ENCODE assay signal across 12 cellular contexts in the genomic region with DNA sequence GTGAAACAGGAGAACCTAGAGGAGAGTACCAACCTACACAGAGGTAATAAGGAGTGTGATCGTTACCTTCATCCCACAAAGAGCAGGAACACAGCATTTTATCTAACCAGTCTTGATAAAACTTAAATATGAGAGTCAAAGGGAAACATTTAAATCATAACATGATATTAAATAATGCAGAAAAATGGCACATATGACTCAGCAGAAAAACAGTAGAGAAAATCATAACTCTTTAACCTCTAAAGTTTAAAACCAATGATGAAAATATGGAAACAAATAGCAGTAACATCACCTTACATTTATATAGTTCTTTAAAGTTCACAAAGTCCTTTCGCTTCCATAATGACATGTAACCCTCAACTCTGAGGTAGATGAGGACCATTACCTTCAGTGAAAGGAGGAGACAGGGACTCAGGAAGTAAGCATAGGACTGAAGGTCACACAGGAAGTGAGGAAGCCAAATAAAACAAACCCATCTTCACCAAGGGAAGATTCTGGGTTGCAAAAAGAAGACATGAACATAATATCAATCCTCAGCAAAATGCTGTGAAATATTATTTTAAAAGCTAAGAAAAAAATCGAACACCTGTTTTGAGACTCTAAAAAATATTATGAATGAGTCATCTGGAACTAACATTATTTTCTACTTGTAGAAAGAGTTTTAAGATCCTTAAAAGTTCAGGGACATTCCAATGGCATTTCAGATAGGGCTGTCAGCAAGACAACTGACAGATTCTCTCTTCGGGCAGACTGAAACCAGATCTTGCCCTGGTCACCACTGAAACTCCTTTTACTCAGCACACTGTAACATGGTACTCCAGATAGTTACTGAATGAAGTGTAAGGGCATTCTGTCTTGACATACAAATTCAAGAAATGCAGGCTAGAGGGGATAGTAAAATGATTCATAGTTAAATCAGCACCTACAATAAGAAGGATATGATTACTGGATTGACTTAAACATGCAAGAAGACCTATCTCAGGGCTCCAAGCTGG.
DNase-seq lines count a peak whose midpoint lies in the region; ATAC-seq lines count a peak whose summit lies in the region.
"Had no signal": no experiment of that assay in that cellular context is flagged by ENCODE, and none has a peak within 500 bp of the region (broad histone marks: within the 10 kb centered on the region; RNA-seq: fewer than 3 reads in every experiment).

No MANE protein-coding gene starts in this region.

- H2BK15ac ChIP-seq in mesendoderm (replicated peaks; ENCODE audit: low read depth): no peak overlapping the region

- no peak overlapping the region for H2BK120ac ChIP-seq in mesendoderm (ENCODE audit: low read depth, low read length)

- H4K5ac ChIP-seq in mesendoderm (ENCODE audit: low read length): no peak overlapping the region

- no peaks in the 10 kb centered on the region for H3K4me1 ChIP-seq in mesendoderm (ENCODE audit: control insufficient read depth, low read depth, low read length)

- H3K9ac ChIP-seq in mesendoderm (ENCODE audit: low read length): no peak overlapping the region

- no peak overlapping the region for H3K4me2 ChIP-seq in mesendoderm (ENCODE audit: low read length)

- H3K4ac ChIP-seq in mesendoderm (ENCODE audit: low read depth, low read length): no peak overlapping the region

- no CpG with 5 or more reads among the region's 4 CpGs for WGBS in mesendoderm (ENCODE audit: extremely low coverage, insufficient coverage, low lambda C conversion rate)

- H3K36me3 ChIP-seq in mesendoderm (ENCODE audit: control insufficient read depth, insufficient read depth, low read length): no peaks in the 10 kb centered on the region

- H3K18ac ChIP-seq in mesendoderm (ENCODE audit: low read length): no peak overlapping the region

- DNase-seq in NCI-H226 (peak; percentile 16), kidney tubule cell (ENCODE audit: low spot score) (peak; percentile 20), OCI-M2 (lab: John Stamatoyannopoulos, UW; ENCODE audit: unreplicated experiment) (no peak), mesendoderm (no peak), DMS79 (lab: John Stamatoyannopoulos, UW) (no peak)
- DNase-seq: activated CD8-positive, alpha-beta memory T cell treated with anti-CD3 and anti-CD28 coated beads for 24 hours; anterior cingulate cortex; C1 segment of cervical spinal cord; NCI-H1105 treated with DMSO at 0.1 percent for 48 hours had no signal

- no peak overlapping the region for H4K8ac ChIP-seq in mesendoderm (ENCODE audit: low read depth, low read length)

- H3K4me3 ChIP-seq in mesendoderm (ENCODE audit: low read length): no peak overlapping the region

- no peak overlapping the region for H2AK5ac ChIP-seq in mesendoderm (ENCODE audit: low read length)

- H3K79me1 ChIP-seq in mesendoderm (ENCODE audit: low read length): no peaks in the 10 kb centered on the region

- H3K79me2 ChIP-seq in mesendoderm (ENCODE audit: control insufficient read depth, insufficient read depth, low read length): no peaks in the 10 kb centered on the region

- H3K27ac ChIP-seq in mesendoderm (ENCODE audit: low read depth, low read length): no peak overlapping the region

- H3K23ac ChIP-seq in mesendoderm (ENCODE audit: low read length): no peak overlapping the region

- no peak overlapping the region for H3K56ac ChIP-seq in mesendoderm (ENCODE audit: low read length)

- peak; percentile 58 for ATAC-seq in GM18502 (IDR thresholded peaks at IDR 0.05; ENCODE audit: poor library complexity, unreplicated experiment)
- peak; percentile 70 for ATAC-seq in GM21423 (IDR thresholded peaks at IDR 0.05; ENCODE audit: unreplicated experiment)
- ATAC-seq in GM18519 (IDR thresholded peaks at IDR 0.05; ENCODE audit: low FRiP score, unreplicated experiment): no peak

- no peak overlapping the region for H2BK5ac ChIP-seq in mesendoderm (ENCODE audit: low read length)

- no peaks in the 10 kb centered on the region for H3K27me3 ChIP-seq in mesendoderm (ENCODE audit: insufficient read depth, low read length, poor library complexity)

Comparison
In these comparisons a context has a peak if more than half of its experiments do, and no peak if none do; other contexts are left out.
1. DNase-seq: peak in NCI-H226 (single experiment) and kidney tubule cell (single experiment); none in OCI-M2 (single experiment), mesendoderm (single experiment) and DMS79 (single experiment).